ENCODE assay signal across 13 cellular contexts in genomic region chr10:72340911-72341310, GRCh38. TPM values are rescaled to one million over a fixed set of nuclear protein-coding genes. Genes with fewer than 3 reads are reported as not detected.
A peak's percentile ranks its signal among the peaks of the same experiment; 100 is the strongest.
DNase-seq lines count a peak whose midpoint lies in the region; ATAC-seq, FAIRE-seq and TF ChIP-seq lines count a peak whose summit lies in the region.
"Had no signal": no experiment of that assay in that cellular context is flagged by ENCODE, and none has a peak within 500 bp of the region (broad histone marks: within the 10 kb centered on the region; RNA-seq: fewer than 3 reads in every experiment).

No MANE protein-coding gene starts in this region.

- H3K27me3 Mint-ChIP-seq in CD14-positive monocyte (ENCODE audit: low read depth in 3 of 3), result no peaks in the 10 kb centered on the region
- no peaks in the 10 kb centered on the region for H3K27me3 Mint-ChIP-seq in naive thymus-derived CD4-positive, alpha-beta T cell
- H3K27me3 Mint-ChIP-seq: activated CD4-positive, alpha-beta T cell treated with anti-CD3 and anti-CD28 coated beads, Interleukin-2, amount 10 ng/mL, durations not matched to agents 7 days and 5 days had no signal

- H3K4me1 Mint-ChIP-seq in CD14-positive monocyte, result peaks cover 19% of the 10 kb centered on the region
- peaks cover 11 to 32% (median 22%) of the 10 kb centered on the region in 7 donors for H3K4me1 Mint-ChIP-seq in naive thymus-derived CD4-positive, alpha-beta T cell

- H3K9me3 ChIP-seq in naive thymus-derived CD4-positive, alpha-beta T cell (ENCODE audit: control insufficient read depth in 2 of 3, low read length in 3 of 3), result no peaks in the 10 kb centered on the region
- no peaks in the 10 kb centered on the region for H3K9me3 ChIP-seq in Peyer's patch
- H3K9me3 ChIP-seq: adrenal gland, ovary, sigmoid colon had no signal

- TF ChIP-seq CTCF in CD14-positive monocyte (IDR thresholded peaks at IDR 0.05) (no peak), Peyer's patch (IDR thresholded peaks at IDR 0.05) (no peak)

- H3K27ac Mint-ChIP-seq in CD14-positive monocyte, result peak overlapping the region in 6 of 7 donors; percentile 14 to 79 (median 76)
- H3K27ac Mint-ChIP-seq in naive thymus-derived CD4-positive, alpha-beta T cell, result peak overlapping the region in 5 of 9 donors; percentile 23 to 72 (median 36)
- H3K27ac Mint-ChIP-seq: activated CD4-positive, alpha-beta T cell treated with anti-CD3 and anti-CD28 coated beads, Interleukin-2, amount 10 ng/mL, durations not matched to agents 7 days and 5 days had no signal

- no peaks in the 10 kb centered on the region for H3K9me3 Mint-ChIP-seq in CD14-positive monocyte
- H3K9me3 Mint-ChIP-seq in naive thymus-derived CD4-positive, alpha-beta T cell, result no peaks in the 10 kb centered on the region
- H3K9me3 Mint-ChIP-seq: activated CD4-positive, alpha-beta T cell treated with anti-CD3 and anti-CD28 coated beads, Interleukin-2, amount 10 ng/mL, durations not matched to agents 7 days and 5 days had no signal

- no peaks in the 10 kb centered on the region for H3K27me3 ChIP-seq in naive thymus-derived CD4-positive, alpha-beta T cell (ENCODE audit: control insufficient read depth in 2 of 2, insufficient read depth in 2 of 2, low read length in 2 of 2)
- H3K27me3 ChIP-seq in Peyer's patch, result no peaks in the 10 kb centered on the region
- H3K27me3 ChIP-seq: adrenal gland, ovary, sigmoid colon had no signal

- DNase-seq in CD14-positive monocyte (ENCODE audit: low spot score) (no peak), GM12891 (ENCODE audit: insufficient read length, low spot score) (no peak), Peyer's patch (no peak), NAMALWA (ENCODE audit: low spot score) (no peak), NCI-H345 treated with DMSO at 0.1 percent for 48 hours (lab: John Stamatoyannopoulos, UW; ENCODE audit: unreplicated experiment) (no peak)
- no peak for DNase-seq in naive thymus-derived CD4-positive, alpha-beta T cell
- no peak for DNase-seq in activated CD8-positive, alpha-beta memory T cell treated with anti-CD3 and anti-CD28 coated beads, Interleukin-2, amount 50 U/mL, for 4 hours
- DNase-seq: NCI-H187, sigmoid colon had no signal

- H3K4me1 ChIP-seq in naive thymus-derived CD4-positive, alpha-beta T cell (ENCODE audit: control insufficient read depth in 2 of 2, insufficient read depth in 2 of 2, low read length in 2 of 2), result peaks cover 15 to 29% of the 10 kb centered on the region in 2 donors
- peaks cover 0 to 21% (median 13%) of the 10 kb centered on the region in 4 donors for H3K4me1 ChIP-seq in Peyer's patch

- TF ChIP-seq POLR2A in GM12891 (IDR thresholded peaks at IDR 0.05; ENCODE audit: low read depth, low read length), result no peak
- TF ChIP-seq POLR2A in Peyer's patch (IDR thresholded peaks at IDR 0.05), result no peak

- H3K4me3 Mint-ChIP-seq in CD14-positive monocyte, result no peak overlapping the region
- no peak overlapping the region for H3K4me3 Mint-ChIP-seq in naive thymus-derived CD4-positive, alpha-beta T cell
- H3K4me3 Mint-ChIP-seq: activated CD4-positive, alpha-beta T cell treated with anti-CD3 and anti-CD28 coated beads, Interleukin-2, amount 10 ng/mL, durations not matched to agents 7 days and 5 days had no signal

- H3K27ac ChIP-seq in cingulate gyrus (ENCODE audit: low read depth, low read length) (peak overlapping the region; percentile 22), Peyer's patch (peak overlapping the region in 1 of 4 donors; percentile 7)
- H3K27ac ChIP-seq in naive thymus-derived CD4-positive, alpha-beta T cell (ENCODE audit: low read depth, low read length), result no peak overlapping the region
- H3K27ac ChIP-seq: sigmoid colon had no signal

- CTCF ChIA-PET in naive thymus-derived CD4-positive, alpha-beta T cell (lab: Charles Lee), result interaction anchor here (0.7 to 3.7 kb wide), 10 partner anchors 10 to 293 kb away, joined by 3 to 23 read pairs (median 4); no protein-coding TSS in a partner anchor

- no peak for ATAC-seq in naive thymus-derived CD4-positive, alpha-beta T cell

- peaks cover 0 to 60% (median 9%) of the 10 kb centered on the region in 3 experiments for H3K36me3 ChIP-seq in naive thymus-derived CD4-positive, alpha-beta T cell (ENCODE audit: control insufficient read depth in 2 of 3, insufficient read depth in 3 of 3, low read length in 3 of 3)
- peaks cover 0 to 71% (median 0%) of the 10 kb centered on the region in 3 donors for H3K36me3 ChIP-seq in Peyer's patch
- H3K36me3 ChIP-seq: ovary had no signal

- intact Hi-C loops in CD14-positive monocyte (cut with micrococcal nuclease), result loop anchor here (5.0 to 10.0 kb wide), 3 partner anchors 106 to 444 kb away; no protein-coding TSS in a partner anchor
- intact Hi-C loops in naive thymus-derived CD4-positive, alpha-beta T cell (cut with micrococcal nuclease), result loop anchor here (1.0 to 2.0 kb wide), 4 partner anchors 293 to 445 kb away; no protein-coding TSS in a partner anchor

- no peak overlapping the region for H3K4me3 ChIP-seq in naive thymus-derived CD4-positive, alpha-beta T cell (ENCODE audit: low read length)
- no peak overlapping the region for H3K4me3 ChIP-seq in Peyer's patch
- H3K4me3 ChIP-seq: adrenal gland, ovary, sigmoid colon had no signal

- POLR2A ChIA-PET in naive thymus-derived CD4-positive, alpha-beta T cell (lab: Charles Lee), result no interaction called here

- FAIRE-seq in GM12891 (lab: Jason Lieb, UNC), result peak; percentile 9

- H3K36me3 Mint-ChIP-seq in CD14-positive monocyte, result peaks cover 71 to 95% of the 10 kb centered on the region in 2 donors
- peaks cover 3 to 29% (median 8%) of the 10 kb centered on the region in 5 donors for H3K36me3 Mint-ChIP-seq in naive thymus-derived CD4-positive, alpha-beta T cell

TF ChIP-seq in GM12891, 5 proteins besides CTCF, POLR2A, EP300 and RAD21:
- TF ChIP-seq SPI1 (IDR thresholded peaks at IDR 0.05; ENCODE audit: low read depth, low read length), result no peak
- TF ChIP-seq POU2F2 (IDR thresholded peaks at IDR 0.05; ENCODE audit: low read depth, low read length), result no peak
- TF ChIP-seq TAF1 (IDR thresholded peaks at IDR 0.05; ENCODE audit: low read depth, low read length), result no peak
- no peak for TF ChIP-seq POLR2AphosphoS5 (IDR thresholded peaks at IDR 0.05; ENCODE audit: low read depth, low read length)
- no peak for TF ChIP-seq PAX5 (IDR thresholded peaks at IDR 0.05; ENCODE audit: insufficient read depth, low read length, severe bottlenecking)

RNA-seq across cellular contexts. Expression of gene DNAJB12, which starts 13.8 kb away (rescaled TPM):
- polyA plus RNA-seq in CD14-positive monocyte, result 10 to 100 TPM; 26.5 to 37.9 TPM
- polyA plus RNA-seq in GM12891 (2012; ENCODE audit: low read depth, missing spikeins), result 13.7 TPM
- 10 to 100 TPM; 24.6 to 40.5 (median 36.2) TPM for total RNA-seq in naive thymus-derived CD4-positive, alpha-beta T cell
- 10 to 100 TPM; 17.6 to 27.6 TPM for polyA plus RNA-seq in naive thymus-derived CD4-positive, alpha-beta T cell
- 10 to 100 TPM; 33.0 to 54.1 (median 47.2) TPM for total RNA-seq in Peyer's patch
